ENCODE assay signal across 8 cellular contexts in the genomic region with DNA sequence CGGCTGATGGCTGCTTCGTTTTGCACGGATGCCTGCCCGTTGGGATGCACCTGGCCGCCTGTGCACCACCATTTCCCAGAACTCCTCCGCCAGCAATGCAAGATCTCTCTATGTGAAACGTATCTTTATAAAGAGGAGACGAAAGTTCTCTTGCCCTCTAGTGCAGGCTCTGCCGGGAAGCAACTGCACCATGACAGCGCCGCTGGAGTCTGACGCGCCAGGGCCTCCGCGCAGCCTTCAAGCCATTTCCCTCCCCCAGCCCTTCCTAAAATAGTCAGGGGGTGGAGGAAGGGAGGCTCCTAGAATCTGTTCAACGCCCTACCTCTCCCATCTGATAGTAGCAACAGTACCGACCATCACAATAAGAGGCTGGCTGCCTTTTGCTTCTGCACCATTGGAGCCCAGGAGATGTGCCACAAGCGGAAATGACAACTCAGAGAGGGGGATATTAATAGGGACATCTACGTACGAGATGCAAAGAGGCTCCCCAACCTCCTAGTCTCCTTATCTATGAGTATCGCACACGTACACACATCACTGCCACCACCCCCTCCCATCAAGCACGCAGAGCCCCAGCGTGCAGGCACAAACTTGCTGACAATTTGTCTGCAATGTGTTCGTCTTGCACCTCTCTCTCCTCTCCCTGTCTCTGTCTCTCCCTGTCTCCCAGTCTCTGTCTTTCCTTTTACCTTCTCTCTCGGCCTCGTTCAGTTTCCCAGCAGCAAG. TPM values are rescaled to one million over a fixed set of nuclear protein-coding genes. Genes with fewer than 3 reads are reported as not detected.
A peak's percentile ranks its signal among the peaks of the same experiment; 100 is the strongest.
DNase-seq lines count a peak whose midpoint lies in the region; ATAC-seq, FAIRE-seq and TF ChIP-seq lines count a peak whose summit lies in the region.

No MANE protein-coding gene starts in this region.

- H3K9ac ChIP-seq in GM12878 (ENCODE audit: control insufficient read depth, insufficient read depth, low read length) = no peak overlapping the region
- H3K9ac ChIP-seq in iPS-15b (ENCODE audit: low read depth, low read length) = no peak overlapping the region

- H3K4me1 ChIP-seq in GM12878 (ENCODE audit: control insufficient read depth, insufficient read depth, low read length) (peaks cover 4% of the 10 kb centered on the region; the same call in 1 of the 2 replicates), iPS-15b (ENCODE audit: control insufficient read depth, insufficient read depth, low read length) (no peaks in the 10 kb centered on the region)

- no peak for TF ChIP-seq EP300 in GM12878 (IDR thresholded peaks at IDR 0.05; ENCODE audit: borderline replicate concordance in 1 of 2, control insufficient read depth in 1 of 2, low read depth in 2 of 2, low read length in 2 of 2)

- H3K27ac ChIP-seq in GM12878 (ENCODE audit: control insufficient read depth, insufficient read depth) = no peak overlapping the region

- in situ Hi-C loops in GM12878 (cut with MboI) = no loop called here

- BruUV-seq in GM12878 (replicated peaks; lab: Mats Ljungman, UMichigan) = no TSS peak

- FAIRE-seq in GM12878 (lab: Jason Lieb, UNC) = no peak
- no peak for FAIRE-seq in GM12891 (lab: Jason Lieb, UNC)

- no peak for TF ChIP-seq RAD21 in GM12878 (IDR thresholded peaks at IDR 0.05; ENCODE audit: insufficient read depth, low read depth, low read length)

- H3K36me3 ChIP-seq in GM12878 (ENCODE audit: control insufficient read depth in 2 of 2, insufficient read depth in 2 of 2, low read length in 1 of 2) (no peaks in the 10 kb centered on the region), iPS-15b (ENCODE audit: control insufficient read depth, insufficient read depth, low read length) (no peaks in the 10 kb centered on the region)

- CTCF ChIA-PET in GM12878 (lab: Yijun Ruan, JAX) = no interaction called here

- TF ChIP-seq CTCF in GM12865 (IDR thresholded peaks at IDR 0.05; ENCODE audit: insufficient read depth, low read depth, low read length, missing control alignments) = no peak
- TF ChIP-seq CTCF in GM12878 (IDR thresholded peaks at IDR 0.05 in 2 of 3, conservative IDR thresholded peaks at IDR 0.05 in 1 of 3; ENCODE audit: control insufficient read depth in 2 of 3, extremely low read depth in 1 of 3, insufficient read depth in 1 of 3, low read depth in 3 of 3, low read length in 3 of 3) = no peak
- TF ChIP-seq CTCF in retinal pigment epithelial cell (conservative IDR thresholded peaks at IDR 0.05; ENCODE audit: low read depth, low read length) = no peak

- TF ChIP-seq POLR2A in GM12878 (IDR thresholded peaks at IDR 0.05; ENCODE audit: low read depth, low read length) = no peak
- TF ChIP-seq POLR2A in GM12891 (IDR thresholded peaks at IDR 0.05; ENCODE audit: low read depth, low read length) = no peak

- intact Hi-C loops in GM12878 (cut with micrococcal nuclease; ENCODE audit: unreplicated experiment) = no loop called here

- H3K4me2 ChIP-seq in GM12878 (ENCODE audit: control insufficient read depth, insufficient read depth) = peak overlapping the region; percentile 42; the same call in 1 of the 2 replicates

- no peaks in the 10 kb centered on the region for H3K79me2 ChIP-seq in GM12878 (ENCODE audit: control insufficient read depth, insufficient read depth, low read length)

- RAD21 ChIA-PET in GM12878 (lab: Charles Lee; ENCODE audit: unreplicated experiment) = no interaction called here

- peak; percentile 75 for DNase-seq in GM12865 (ENCODE audit: low read depth)
- no peak for DNase-seq in GM12878 (ENCODE audit: low read depth, low spot score)
- DNase-seq in retinal pigment epithelial cell (ENCODE audit: low read depth) = no peak
- no peak for DNase-seq in GM12891 (ENCODE audit: insufficient read length, low spot score)

- SMC1A ChIA-PET in GM12878 (lab: Charles Lee; ENCODE audit: uncharacterized antibody, unreplicated experiment) = no interaction called here

- H3K4me3 ChIP-seq in GM12865 (ENCODE audit: low read depth, low read length) = peak overlapping the region; percentile 53
- H3K4me3 ChIP-seq in GM12878 = no peak overlapping the region
- H3K4me3 ChIP-seq in iPS-15b (ENCODE audit: low read depth, low read length) = peak overlapping the region; percentile 88
- peak overlapping the region; percentile 49 for H3K4me3 ChIP-seq in retinal pigment epithelial cell (ENCODE audit: low read length)

- H3K27me3 ChIP-seq in GM12878 (replicated peaks in 1 of 2; ENCODE audit: control insufficient read depth in 2 of 2, insufficient read depth in 2 of 2, low read length in 1 of 2) (peaks cover 4 to 13% of the 10 kb centered on the region in 2 experiments), iPS-15b (ENCODE audit: control insufficient read depth, insufficient read depth, low read length) (peaks cover 44% of the 10 kb centered on the region)

- ATAC-seq in HG03039 (IDR thresholded peaks at IDR 0.05; ENCODE audit: unreplicated experiment) (peak; percentile 33), GM12878 (peak; percentile 55), GM19463 (IDR thresholded peaks at IDR 0.05; ENCODE audit: unreplicated experiment) (no peak), GM18858 (IDR thresholded peaks at IDR 0.05; ENCODE audit: unreplicated experiment) (no peak)

- POLR2A ChIA-PET in GM12878 (lab: Charles Lee) = no interaction called here

- WGBS in GM12878 (ENCODE audit: insufficient coverage, insufficient replicate concordance, low lambda C conversion rate, missing lambda C conversion rate) = 11% methylated on average over 27 of the region's 27 CpGs

- no peak overlapping the region for H2AFZ ChIP-seq in GM12878 (ENCODE audit: control insufficient read depth, low read depth, low read length)

- no peaks in the 10 kb centered on the region for H4K20me1 ChIP-seq in GM12878 (ENCODE audit: control insufficient read depth, insufficient read depth)

- H3K9me3 ChIP-seq in GM12878 (replicated peaks; ENCODE audit: control insufficient read depth, insufficient read depth, low read length) (no peaks in the 10 kb centered on the region), iPS-15b (ENCODE audit: control insufficient read depth, insufficient read depth, low read length) (no peaks in the 10 kb centered on the region)

TF ChIP-seq in GM12878, 131 proteins besides CTCF, POLR2A, EP300 and RAD21 (continues in another document):
- TF ChIP-seq, protein P1, sequence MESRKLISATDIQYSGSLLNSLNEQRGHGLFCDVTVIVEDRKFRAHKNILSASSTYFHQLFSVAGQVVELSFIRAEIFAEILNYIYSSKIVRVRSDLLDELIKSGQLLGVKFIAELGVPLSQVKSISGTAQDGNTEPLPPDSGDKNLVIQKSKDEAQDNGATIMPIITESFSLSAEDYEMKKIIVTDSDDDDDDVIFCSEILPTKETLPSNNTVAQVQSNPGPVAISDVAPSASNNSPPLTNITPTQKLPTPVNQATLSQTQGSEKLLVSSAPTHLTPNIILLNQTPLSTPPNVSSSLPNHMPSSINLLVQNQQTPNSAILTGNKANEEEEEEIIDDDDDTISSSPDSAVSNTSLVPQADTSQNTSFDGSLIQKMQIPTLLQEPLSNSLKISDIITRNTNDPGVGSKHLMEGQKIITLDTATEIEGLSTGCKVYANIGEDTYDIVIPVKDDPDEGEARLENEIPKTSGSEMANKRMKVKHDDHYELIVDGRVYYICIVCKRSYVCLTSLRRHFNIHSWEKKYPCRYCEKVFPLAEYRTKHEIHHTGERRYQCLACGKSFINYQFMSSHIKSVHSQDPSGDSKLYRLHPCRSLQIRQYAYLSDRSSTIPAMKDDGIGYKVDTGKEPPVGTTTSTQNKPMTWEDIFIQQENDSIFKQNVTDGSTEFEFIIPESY (IDR thresholded peaks at IDR 0.05) = no peak

TF ChIP-seq in GM12891, 5 proteins besides CTCF, POLR2A, EP300 and RAD21:
- TF ChIP-seq POLR2AphosphoS5 (IDR thresholded peaks at IDR 0.05; ENCODE audit: low read depth, low read length) (no peak), TAF1 (IDR thresholded peaks at IDR 0.05; ENCODE audit: low read depth, low read length) (no peak), SPI1 (IDR thresholded peaks at IDR 0.05; ENCODE audit: low read depth, low read length) (no peak), POU2F2 (IDR thresholded peaks at IDR 0.05; ENCODE audit: low read depth, low read length) (no peak), PAX5 (IDR thresholded peaks at IDR 0.05; ENCODE audit: insufficient read depth, low read length, severe bottlenecking) (no peak)

RNA-seq across cellular contexts. Expression of gene SYNE1, which starts 1.1 kb away (rescaled TPM):
- total RNA-seq in GM12878 (2013; cell fraction: nucleolus; rRNA removed) = 87.3 and 91.0 TPM in 2 replicates
- 23.9 and 24.6 TPM in 2 replicates for total RNA-seq in GM12878 (2014; rRNA removed)
- 17.0 and 17.2 TPM in 2 replicates for total RNA-seq in GM12878 (2014; rRNA removed; fragmentation: Illumina TruSeq; extraction: Trizol)
- 19.9 and 23.7 TPM in 2 replicates for total RNA-seq in GM12878 (2021)
- 17.8 TPM for polyA plus RNA-seq in GM12878 (2011; ENCODE audit: low read depth)
- 23.6 and 28.7 TPM in 2 replicates for polyA plus RNA-seq in GM12878 (2011; rRNA removed)
- polyA plus RNA-seq in GM12878 (2011; cell fraction: cytosol; rRNA removed) = 34.5 and 40.0 TPM in 2 replicates
- polyA plus RNA-seq in GM12878 (2011; cell fraction: nucleus; rRNA removed) = 56.1 and 63.4 TPM in 2 replicates
- polyA plus RNA-seq in GM12878 (2012) = 13.2 and 15.7 TPM in 2 replicates
- polyA plus RNA-seq in GM12878 (2014; fragmentation: Illumina TruSeq; extraction: Trizol) = 12.5 and 14.7 TPM in 2 replicates
- 1 to 10 TPM; 2.3 to 2.4 TPM for polyA plus RNA-seq in GM12878 (2014; fragmentation: Nextera tagmentation; extraction: Ambion mirVana)
- polyA plus RNA-seq in GM12878 (2014; rRNA removed) = 12.9 and 13.5 TPM in 2 replicates
- polyA plus RNA-seq in GM12878 (2016; fragmentation: Nextera tagmentation; extraction: Ambion mirVana) = 1 to 10 TPM; 8.1 TPM
- polyA minus RNA-seq in GM12878 (2011; rRNA and poly(A)+ RNA removed) = 111 and 130 TPM in 2 replicates
- polyA minus RNA-seq in GM12878 (2011; cell fraction: cytosol; rRNA and poly(A)+ RNA removed) = 21.9 and 45.7 TPM in 2 replicates
- 129 and 171 TPM in 2 replicates for polyA minus RNA-seq in GM12878 (2011; cell fraction: nucleus; rRNA and poly(A)+ RNA removed)
- 9.2 TPM for polyA plus RNA-seq in GM12891 (2012; ENCODE audit: low read depth, missing spikeins)

Comparison
In these comparisons a context has a peak if more than half of its experiments do, and no peak if none do; other contexts are left out.
1. ATAC-seq: peak in HG03039 (single experiment) and GM12878 (single experiment); none in GM19463 (single experiment) and GM18858 (single experiment).